In genomic region chr19:10961073-10961762, GRCh38 we compare ENCODE assay signal across 8 cellular contexts. TPM values are rescaled to one million over a fixed set of nuclear protein-coding genes. Genes with fewer than 3 reads are reported as not detected.
DNase-seq lines count a peak whose midpoint lies in the region; ATAC-seq and TF ChIP-seq lines count a peak whose summit lies in the region.

No MANE protein-coding gene starts in this region.

- H3K4me1 ChIP-seq in DOHH2 (ENCODE audit: control insufficient read depth, low read length): peaks cover 44% of the 10 kb centered on the region

- no peaks in the 10 kb centered on the region for H3K27me3 ChIP-seq in DOHH2 (ENCODE audit: control insufficient read depth, low read length)

- intact Hi-C loops in activated CD8-positive, alpha-beta T cell treated with anti-CD3 and anti-CD28 coated beads for 36 hours (cut with micrococcal nuclease): no loop called here

- H3K9me3 ChIP-seq in DOHH2 (ENCODE audit: control insufficient read depth, insufficient read depth, low read length): no peaks in the 10 kb centered on the region

- H3K4me3 ChIP-seq in DOHH2 (ENCODE audit: low read length) (peak overlapping the region; percentile 70), foreskin fibroblast (ENCODE audit: low read depth in 1 of 2, low read length in 2 of 2) (peak overlapping the region; percentile 95 to 99)

- peak overlapping the region; percentile 89 for H3K4me3 Mint-ChIP-seq in activated CD8-positive, alpha-beta T cell treated with anti-CD3 and anti-CD28 coated beads for 36 hours
- H3K4me3 Mint-ChIP-seq in neural crest cell: peak overlapping the region; percentile 96

- TF ChIP-seq CTCF in DOHH2 (IDR thresholded peaks at IDR 0.05; ENCODE audit: low read depth, low read length, poor library complexity, severe bottlenecking) (no peak), foreskin fibroblast (IDR thresholded peaks at IDR 0.05; ENCODE audit: low read depth, low read length) (no peak), neural crest cell (conservative IDR thresholded peaks at IDR 0.05) (no peak)
- no peak for TF ChIP-seq CTCF in activated CD8-positive, alpha-beta T cell treated with anti-CD3 and anti-CD28 coated beads for 36 hours (IDR thresholded peaks at IDR 0.05)

- peak overlapping the region; percentile 98 for H3K27ac ChIP-seq in DOHH2 (ENCODE audit: low read depth, low read length)

- no peaks in the 10 kb centered on the region for H3K9me3 Mint-ChIP-seq in activated CD8-positive, alpha-beta T cell treated with anti-CD3 and anti-CD28 coated beads for 36 hours
- no peaks in the 10 kb centered on the region for H3K9me3 Mint-ChIP-seq in neural crest cell

- H3K27me3 Mint-ChIP-seq in activated CD8-positive, alpha-beta T cell treated with anti-CD3 and anti-CD28 coated beads for 36 hours: no peaks in the 10 kb centered on the region
- peaks cover 4% of the 10 kb centered on the region for H3K27me3 Mint-ChIP-seq in neural crest cell (ENCODE audit: low read depth)

- ATAC-seq in GM19468 (IDR thresholded peaks at IDR 0.05; ENCODE audit: extremely low read depth, unreplicated experiment) (peak; percentile 6), HG03565 (IDR thresholded peaks at IDR 0.05; ENCODE audit: unreplicated experiment) (peak; percentile 17)
- ATAC-seq in activated CD8-positive, alpha-beta T cell treated with anti-CD3 and anti-CD28 coated beads for 36 hours: peak; percentile 20

- peak; percentile 46 for DNase-seq in activated CD8-positive, alpha-beta T cell treated with anti-CD3 and anti-CD28 coated beads for 36 hours
- DNase-seq in foreskin fibroblast (peak; percentile 37 to 50), neural crest cell (ENCODE audit: low read depth, low spot score) (peak; percentile 34), HuH-7 (ENCODE audit: low spot score) (no peak), HuH-7.5 (ENCODE audit: low spot score) (no peak)

- peaks cover 11% of the 10 kb centered on the region for H3K36me3 Mint-ChIP-seq in activated CD8-positive, alpha-beta T cell treated with anti-CD3 and anti-CD28 coated beads for 36 hours (ENCODE audit: low read depth)
- H3K36me3 Mint-ChIP-seq in neural crest cell (ENCODE audit: low read depth): peaks cover 2% of the 10 kb centered on the region

- peak overlapping the region; percentile 81 for H3K4me2 ChIP-seq in DOHH2 (ENCODE audit: low read length)

- peak overlapping the region; percentile 90 for H3K27ac Mint-ChIP-seq in activated CD8-positive, alpha-beta T cell treated with anti-CD3 and anti-CD28 coated beads for 36 hours
- peak overlapping the region; percentile 97 for H3K27ac Mint-ChIP-seq in neural crest cell (ENCODE audit: unreplicated experiment)

- peaks cover 67% of the 10 kb centered on the region for H3K79me2 ChIP-seq in DOHH2 (ENCODE audit: control insufficient read depth, low read length)

- peaks cover 26% of the 10 kb centered on the region for H3F3A ChIP-seq in DOHH2 (ENCODE audit: control insufficient read depth, insufficient read depth)

- POLR2A ChIA-PET in activated CD8-positive, alpha-beta T cell treated with anti-CD3 and anti-CD28 coated beads for 36 hours (lab: Charles Lee): interaction anchor here (0.7 to 2.9 kb wide), 8 partner anchors 11 to 133 kb away, joined by 3 to 12 read pairs (median 4); no protein-coding TSS in a partner anchor

- no peaks in the 10 kb centered on the region for H3K9me2 ChIP-seq in DOHH2 (replicated peaks; ENCODE audit: control insufficient read depth, low read length)

- H4K20me1 ChIP-seq in DOHH2 (ENCODE audit: control insufficient read depth, insufficient read depth, low read depth, low read length): no peaks in the 10 kb centered on the region

- peaks cover 38% of the 10 kb centered on the region for H3K36me3 ChIP-seq in DOHH2 (ENCODE audit: control insufficient read depth, low read length)

- CTCF ChIA-PET in activated CD8-positive, alpha-beta T cell treated with anti-CD3 and anti-CD28 coated beads for 36 hours (lab: Charles Lee): interaction anchor here (0.9 to 4.2 kb wide), 3 partner anchors 18 to 97 kb away, joined by 3 to 25 read pairs (median 11); no protein-coding TSS in a partner anchor

- peaks cover 37% of the 10 kb centered on the region for H3K4me1 Mint-ChIP-seq in activated CD8-positive, alpha-beta T cell treated with anti-CD3 and anti-CD28 coated beads for 36 hours (ENCODE audit: low read depth)
- H3K4me1 Mint-ChIP-seq in neural crest cell: peaks cover 34% of the 10 kb centered on the region

RNA-seq across cellular contexts. Expression of gene SMARCA4, which starts 0.4 kb away (rescaled TPM):
- total RNA-seq in activated CD8-positive, alpha-beta T cell treated with anti-CD3 and anti-CD28 coated beads for 36 hours: 10 to 100 TPM; 97.0 to 98.7 TPM
- total RNA-seq in neural crest cell: 363 and 382 TPM in 2 replicates

RNA-seq across cellular contexts. Expression of gene TIMM29, which starts 32.6 kb away (rescaled TPM):
- total RNA-seq in activated CD8-positive, alpha-beta T cell treated with anti-CD3 and anti-CD28 coated beads for 36 hours: 10 to 100 TPM; 14.7 to 17.7 TPM
- total RNA-seq in neural crest cell: 28.0 and 30.1 TPM in 2 replicates

RNA-seq across cellular contexts. Expression of gene YIPF2, which starts 32.8 kb away (rescaled TPM):
- total RNA-seq in activated CD8-positive, alpha-beta T cell treated with anti-CD3 and anti-CD28 coated beads for 36 hours: 10 to 100 TPM; 21.7 to 24.4 TPM
- 19.8 and 22.0 TPM in 2 replicates for total RNA-seq in neural crest cell

Comparison
In these comparisons a context has a peak if more than half of its experiments do, and no peak if none do; other contexts are left out.
1. DNase-seq: peak in activated CD8-positive, alpha-beta T cell treated with anti-CD3 and anti-CD28 coated beads for 36 hours (single experiment), foreskin fibroblast (2 of 2) and neural crest cell (single experiment); none in HuH-7 (single experiment) and HuH-7.5 (single experiment).
2. Peak in every context shown above with its lines, with median percentiles within 50 percentile points of each other: ATAC-seq.